In the genomic region with DNA sequence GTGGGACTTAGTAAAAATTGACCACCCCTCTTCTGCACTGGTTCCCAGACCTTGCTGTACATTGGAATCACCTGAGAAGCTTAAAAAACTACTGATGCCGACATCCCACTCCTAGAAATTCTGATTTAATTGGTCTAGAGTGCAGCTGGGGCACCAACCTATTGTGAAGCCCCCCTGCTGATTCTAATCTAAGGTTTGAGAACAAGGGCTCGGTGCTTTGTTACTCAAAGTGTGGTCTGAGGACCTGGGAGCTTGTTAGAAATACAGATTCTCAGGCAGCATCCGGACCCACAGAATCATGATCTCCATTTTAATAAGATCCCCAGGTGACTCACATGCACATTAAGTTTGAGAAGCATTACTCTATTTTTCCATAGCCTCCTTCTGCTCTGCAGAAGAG, we compare ENCODE assay signal across 25 cellular contexts. TPM values are rescaled to one million over a fixed set of nuclear protein-coding genes. Genes with fewer than 3 reads are reported as not detected.
"Had no signal": no experiment of that assay in that cellular context is flagged by ENCODE, and none has a peak within 500 bp of the region (broad histone marks: within the 10 kb centered on the region; RNA-seq: fewer than 3 reads in every experiment).

No MANE protein-coding gene starts in this region.

- H3K36me3 ChIP-seq: breast epithelium, esophagus squamous epithelium, gastrocnemius medialis, left lung, spleen, thoracic aorta had no signal

- H3K4me1 ChIP-seq: breast epithelium had no signal

- ATAC-seq: activated T-cell treated with anti-CD3 and anti-CD28 coated beads, Interleukin-2, amount 50 U/mL, for 4 hours; effector memory CD8-positive, alpha-beta T cell; gastrocnemius medialis; left lung; naive thymus-derived CD4-positive, alpha-beta T cell; T-helper 17 cell had no signal

- H3K27me3 ChIP-seq: breast epithelium, dorsolateral prefrontal cortex, esophagus squamous epithelium, gastrocnemius medialis, left lung, spleen had no signal

- H3K27ac ChIP-seq: breast epithelium, dorsolateral prefrontal cortex, gastrocnemius medialis, left lung, spleen had no signal

- H3K4me3 ChIP-seq: breast epithelium, dorsolateral prefrontal cortex, esophagus squamous epithelium, gastrocnemius medialis, left lung, lung, spleen, thoracic aorta had no signal

- H3K9me3 ChIP-seq: breast epithelium, esophagus squamous epithelium, gastrocnemius medialis, left lung, spleen, thoracic aorta had no signal

- DNase-seq: activated CD4-positive, alpha-beta T cell treated with anti-CD3 and anti-CD28 coated beads for 4 hours; activated CD4-positive, alpha-beta T cell treated with anti-CD3 and anti-CD28 coated beads, Interleukin-2, amount 50 U/mL, for 48 hours; activated CD4-positive, CD25-positive, alpha-beta regulatory T cell; activated CD8-positive, alpha-beta memory T cell treated with anti-CD3 and anti-CD28 coated beads, Interleukin-2, amount 50 U/mL, for 48 hours; activated naive CD4-positive, alpha-beta T cell treated with anti-CD3 and anti-CD28 coated beads for 36 hours; activated naive CD8-positive, alpha-beta T cell treated with anti-CD3 and anti-CD28 coated beads, Interleukin-2, amount 10 ng/mL, durations not matched to agents 7 days and 5 days; activated T-cell treated with anti-CD3 and anti-CD28 coated beads, Interleukin-2, amount 50 U/mL, for 4 hours; amniotic stem cell; dorsolateral prefrontal cortex; effector memory CD8-positive, alpha-beta T cell; esophagus squamous epithelium; gastrocnemius medialis; hypothalamus; left lung; naive thymus-derived CD4-positive, alpha-beta T cell; posterior cingulate gyrus; spleen; stimulated activated CD4-positive, alpha-beta T cell treated with anti-CD3 and anti-CD28 coated beads, Interleukin-4, amount 100 ng/mL, for 1 hour; stimulated activated naive CD4-positive, alpha-beta T cell; T-helper 17 cell had no signal

RNA-seq across cellular contexts. Expression of gene LPAR1, which starts 57.8 kb away (rescaled TPM):
- total RNA-seq: activated CD8-positive, alpha-beta memory T cell treated with anti-CD3 and anti-CD28 coated beads for 36 hours; activated naive CD4-positive, alpha-beta T cell treated with anti-CD3 and anti-CD28 coated beads for 36 hours; activated T-helper 2 cell treated with anti-CD3 and anti-CD28 coated beads, Interferon-gamma antibody, Interleukin-2, Interleukin-4, amounts not matched to agents 10 μg/mL and 5 μg/mL and 100 μg/mL, durations not matched to agents 14 hours and 24 hours and 36 hours; T-helper 17 cell had no signal
- polyA plus RNA-seq: naive thymus-derived CD4-positive, alpha-beta T cell had no signal
